Comparison of ENCODE assay signal across 15 cellular contexts in genomic region chr10:31866118-31866670, GRCh38.
DNase-seq lines count a peak whose midpoint lies in the region; ATAC-seq, FAIRE-seq and TF ChIP-seq lines count a peak whose summit lies in the region.
"Had no signal": no experiment of that assay in that cellular context is flagged by ENCODE, and none has a peak within 500 bp of the region (broad histone marks: within the 10 kb centered on the region; RNA-seq: fewer than 3 reads in every experiment).

No MANE protein-coding gene starts in this region.

- no peak overlapping the region for H3K4me2 ChIP-seq in HepG2 (ENCODE audit: low read depth, low read length)

- H3K9me3 ChIP-seq in HepG2 (ENCODE audit: low read length) = no peaks in the 10 kb centered on the region

- WGBS in HepG2 (ENCODE audit: low lambda C conversion rate) = 94% methylated on average over 4 of the region's 4 CpGs

- POLR2A ChIA-PET in HepG2 (lab: Yijun Ruan, JAX) = no interaction called here

- DNase-seq in H54 (ENCODE audit: insufficient read length, low spot score) (no peak), HepG2 (ENCODE audit: low spot score) (no peak), D721Med (ENCODE audit: insufficient read length, low spot score) (no peak), KG1 (lab: John Stamatoyannopoulos, UW) (no peak)
- DNase-seq: activated CD4-positive, alpha-beta T cell treated with anti-CD3 and anti-CD28 coated beads, Interleukin-2, amount 50 U/mL, for 48 hours; AML-193; mesendoderm; NCI-H146; NCI-H69; T1000 had no signal

- TF ChIP-seq RAD21 in HepG2 (CRISPR knock-in tag; IDR thresholded peaks at IDR 0.05) = no peak

- H3K36me3 ChIP-seq in ACC112 (ENCODE audit: insufficient read depth, low read length) (no peaks in the 10 kb centered on the region), HepG2 (replicated peaks in 1 of 2; ENCODE audit: control insufficient read depth in 1 of 2, insufficient read depth in 2 of 2, low read length in 2 of 2) (peaks cover 0 to 3% of the 10 kb centered on the region in 2 experiments; a peak in 2 of 5 replicates)

- H3K27me3 ChIP-seq in ACC112 (ENCODE audit: insufficient read depth, low read length) = no peaks in the 10 kb centered on the region
- H3K27me3 ChIP-seq in HepG2 (ENCODE audit: control insufficient read depth in 1 of 2, insufficient read depth in 2 of 2, low read length in 2 of 2) = no peaks in the 10 kb centered on the region; a peak in 1 of 5 replicates

- CTCF ChIA-PET in HepG2 (lab: Yijun Ruan, JAX; ENCODE audit: low intra/inter-chr PET ratio, low total read pairs) = no interaction called here

- TF ChIP-seq POLR2A in H54 (IDR thresholded peaks at IDR 0.05; ENCODE audit: low read depth, low read length) = no peak
- no peak for TF ChIP-seq POLR2A in HepG2 (IDR thresholded peaks at IDR 0.05; ENCODE audit: insufficient read depth in 1 of 2, low read depth in 2 of 2, low read length in 2 of 2)

- H2AFZ ChIP-seq in ACC112 (ENCODE audit: low read length, unreplicated experiment) = no peak overlapping the region
- no peak overlapping the region for H2AFZ ChIP-seq in HepG2 (ENCODE audit: low read length)

- no peak for TF ChIP-seq EP300 in HepG2 (IDR thresholded peaks at IDR 0.05; ENCODE audit: low read depth in 2 of 2, low read length in 2 of 2)
- no peak for TF ChIP-seq EP300 in HepG2 (CRISPR knock-in tag; IDR thresholded peaks at IDR 0.05; ENCODE audit: borderline replicate concordance)

- H4K20me1 ChIP-seq in HepG2 (ENCODE audit: insufficient read depth, low read length) = no peaks in the 10 kb centered on the region; the same call in 1 of the 2 replicates

- in situ Hi-C loops in HepG2 (cut with HindIII; ENCODE audit: extremely low pct_ligation_motif_present, low pct_unique_long_range_greater_than_20kb) = no loop called here

- no TSS peak for BruUV-seq in HepG2 (replicated peaks; lab: Mats Ljungman, UMichigan)

- intact Hi-C loops in HepG2 (cut with micrococcal nuclease; ENCODE audit: unreplicated experiment) = loop anchor here (10.0 kb wide), 1 partner anchor 349 kb away; no protein-coding TSS in a partner anchor

- H3K9ac ChIP-seq in HepG2 (ENCODE audit: insufficient read depth, low read depth, low read length) = no peak overlapping the region

- FAIRE-seq in H54 (lab: Jason Lieb, UNC) (peak; percentile 67), HepG2 (lab: Jason Lieb, UNC) (no peak), D721Med (lab: Jason Lieb, UNC) (no peak)

- H3K27ac ChIP-seq in ACC112 (ENCODE audit: low read depth, low read length) (peak overlapping the region; percentile 3; the same call in 1 of the 2 replicates), VCaP (peak overlapping the region; percentile 79), HepG2 (ENCODE audit: extremely low read length, insufficient read depth, low read length) (peak overlapping the region; percentile 23)

- H3K4me3 ChIP-seq in ACC112 (ENCODE audit: low read depth, low read length) (no peak overlapping the region), HepG2 (replicated peaks in 1 of 3; ENCODE audit: insufficient read depth in 1 of 3, low read depth in 2 of 3, low read length in 3 of 3) (no peak overlapping the region)

- H3K4me1 ChIP-seq in ACC112 (ENCODE audit: control insufficient read depth, insufficient read depth, low read length, unreplicated experiment) = peaks cover 27% of the 10 kb centered on the region
- H3K4me1 ChIP-seq in HepG2 (ENCODE audit: insufficient read depth, low read length) = peaks cover 56% of the 10 kb centered on the region

- TF ChIP-seq CTCF in VCaP (conservative IDR thresholded peaks at IDR 0.05) (no peak), HepG2 (CRISPR knock-in tag; IDR thresholded peaks at IDR 0.05) (no peak), D721Med (IDR thresholded peaks at IDR 0.05; ENCODE audit: insufficient read depth, missing control alignments) (no peak)

- ATAC-seq in HepG2 (no peak), GM21390 (IDR thresholded peaks at IDR 0.05; ENCODE audit: unreplicated experiment) (no peak), GM21619 (IDR thresholded peaks at IDR 0.05; ENCODE audit: unreplicated experiment) (no peak)
- ATAC-seq: Right ventricle myocardium inferior had no signal

- peaks cover 53% of the 10 kb centered on the region for H3K79me2 ChIP-seq in ACC112 (ENCODE audit: control insufficient read depth, insufficient read depth, low read length, unreplicated experiment)
- peaks cover 89% of the 10 kb centered on the region for H3K79me2 ChIP-seq in HepG2 (ENCODE audit: insufficient read depth, low read length)

TF ChIP-seq in HepG2, 621 proteins besides CTCF, POLR2A, EP300 and RAD21 (continues in another document):
- TF ChIP-seq ZNF552 (CRISPR knock-in tag; IDR thresholded peaks at IDR 0.05; ENCODE audit: borderline replicate concordance) (no peak), SOX6 (IDR thresholded peaks at IDR 0.05) (no peak), SOX6 (CRISPR knock-in tag; IDR thresholded peaks at IDR 0.05) (no peak), PAXIP1 (CRISPR knock-in tag; conservative IDR thresholded peaks at IDR 0.05) (no peak), E2F1 (CRISPR knock-in tag; IDR thresholded peaks at IDR 0.05) (no peak), SYNCRIP (IDR thresholded peaks at IDR 0.05; ENCODE audit: insufficient read depth, low read depth, low read length) (no peak), ZBTB38 (CRISPR knock-in tag; IDR thresholded peaks at IDR 0.05) (no peak), ZNF614 (CRISPR knock-in tag; IDR thresholded peaks at IDR 0.05; ENCODE audit: borderline replicate concordance) (no peak), JUN (CRISPR knock-in tag; IDR thresholded peaks at IDR 0.05) (no peak), ZMYM4 (CRISPR knock-in tag; IDR thresholded peaks at IDR 0.05) (no peak), TAF1 (CRISPR knock-in tag; IDR thresholded peaks at IDR 0.05) (no peak), ZNF704 (CRISPR knock-in tag; IDR thresholded peaks at IDR 0.05; ENCODE audit: borderline replicate concordance) (no peak), ZBTB43 (CRISPR knock-in tag; conservative IDR thresholded peaks at IDR 0.05) (no peak), KDM6A (CRISPR knock-in tag; IDR thresholded peaks at IDR 0.05; ENCODE audit: low read depth) (no peak)

Comparison
In these comparisons a context has a peak if more than half of its experiments do, and no peak if none do; other contexts are left out.
1. H3K27ac ChIP-seq: peak in every context shown above with its lines; median percentile 79 in VCaP; 23 in HepG2; 3 in ACC112.